In the genomic region with DNA sequence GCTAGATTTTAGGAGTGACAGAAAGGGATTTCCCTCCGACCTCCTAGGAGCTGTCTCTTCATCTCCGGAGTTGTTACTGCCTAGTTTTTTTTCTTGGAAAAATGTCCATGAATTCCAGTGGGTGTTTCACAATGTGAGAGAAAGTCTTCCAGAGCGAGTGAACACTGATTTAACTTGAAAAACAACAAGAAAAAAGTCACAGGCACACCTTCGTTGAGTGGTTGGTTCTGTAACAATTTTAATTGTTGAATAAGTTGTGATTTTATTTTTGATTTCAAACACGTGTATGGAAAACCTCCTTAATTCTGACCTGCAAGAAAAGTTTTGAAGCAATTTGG, we compare ENCODE assay signal across 1 cellular context.
TF ChIP-seq lines count a peak whose summit lies in the region.

No MANE protein-coding gene starts in this region.

TF ChIP-seq in HCT116, 20 proteins besides CTCF, POLR2A, EP300 and RAD21 (continued from another document):
- TF ChIP-seq CBX3 (IDR thresholded peaks at IDR 0.05; ENCODE audit: low read depth): no peak
- TF ChIP-seq, protein P1, sequence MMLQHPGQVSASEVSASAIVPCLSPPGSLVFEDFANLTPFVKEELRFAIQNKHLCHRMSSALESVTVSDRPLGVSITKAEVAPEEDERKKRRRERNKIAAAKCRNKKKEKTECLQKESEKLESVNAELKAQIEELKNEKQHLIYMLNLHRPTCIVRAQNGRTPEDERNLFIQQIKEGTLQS (IDR thresholded peaks at IDR 0.05): no peak
